ENCODE assay signal across 8 cellular contexts in genomic region chr11:2400761-2401435, GRCh38. TPM values are rescaled to one million over a fixed set of nuclear protein-coding genes. Genes with fewer than 3 reads are reported as not detected.
DNase-seq lines count a peak whose midpoint lies in the region; ATAC-seq and TF ChIP-seq lines count a peak whose summit lies in the region.

No MANE protein-coding gene starts in this region.

- TF ChIP-seq RAD21 in SK-N-SH (IDR thresholded peaks at IDR 0.05; ENCODE audit: low read length) = no peak

- H3K4me2 ChIP-seq in SK-N-SH = peak overlapping the region; percentile 99

- POLR2A ChIA-PET in SK-N-SH (lab: Yijun Ruan, JAX) = interaction anchor here (0.6 to 3.0 kb wide), 10 partner anchors 18 to 484 kb away, joined by 3 to 22 read pairs (median 4); partner anchors contain the start of genes CD81 and CDKN1C

- WGBS in SK-N-SH (ENCODE audit: low lambda C conversion rate) = 0% methylated on average over 33 of the region's 55 CpGs

- peaks cover 30% of the 10 kb centered on the region for H3K79me2 ChIP-seq in SK-N-SH (ENCODE audit: insufficient read depth)

- H3K4me1 ChIP-seq in SK-N-SH (ENCODE audit: control insufficient read depth in 1 of 2, insufficient read depth in 2 of 2, low read depth in 1 of 2, low read length in 1 of 2) = peaks cover 10 to 23% of the 10 kb centered on the region in 2 experiments; a peak in 2 of 4 replicates
- peaks cover 19% of the 10 kb centered on the region for H3K4me1 ChIP-seq in rectal smooth muscle tissue (ENCODE audit: control insufficient read depth, insufficient read depth, low read length)

- TF ChIP-seq EP300 in SK-N-SH (IDR thresholded peaks at IDR 0.05; ENCODE audit: borderline replicate concordance in 1 of 2, low read depth in 1 of 2, low read length in 1 of 2) = no peak

- peaks cover 10% of the 10 kb centered on the region for H3F3A ChIP-seq in SK-N-SH (replicated peaks; ENCODE audit: insufficient read depth)

- peak; percentile 22 for DNase-seq in activated CD4-positive, alpha-beta T cell treated with anti-CD3 and anti-CD28 coated beads for 1 hour
- no peak for DNase-seq in activated CD4-positive, alpha-beta T cell treated with anti-CD3 and anti-CD28 coated beads, Interleukin-2, amount 50 U/mL, for 48 hours
- DNase-seq in SK-N-SH = no peak
- DNase-seq in fibroblast of the aortic adventitia (ENCODE audit: low read depth) = no peak
- no peak for DNase-seq in NCI-H345 (lab: John Stamatoyannopoulos, UW)

- no peaks in the 10 kb centered on the region for H4K20me1 ChIP-seq in SK-N-SH (ENCODE audit: insufficient read depth)

- H3K9me2 ChIP-seq in SK-N-SH = no peaks in the 10 kb centered on the region

- ATAC-seq in GM19467 (IDR thresholded peaks at IDR 0.05; ENCODE audit: unreplicated experiment) (no peak), GM18867 (IDR thresholded peaks at IDR 0.05; ENCODE audit: unreplicated experiment) (no peak)

- no peaks in the 10 kb centered on the region for H3K9me3 ChIP-seq in SK-N-SH

- peaks cover 8 to 41% of the 10 kb centered on the region in 2 experiments for H3K36me3 ChIP-seq in SK-N-SH (replicated peaks in 1 of 2; ENCODE audit: control insufficient read depth in 1 of 2, insufficient read depth in 2 of 2, low read length in 1 of 2)
- peaks cover 24% of the 10 kb centered on the region for H3K36me3 ChIP-seq in rectal smooth muscle tissue (ENCODE audit: control insufficient read depth, insufficient read depth, low read length)

- H3K4me3 ChIP-seq in SK-N-SH (ENCODE audit: low read depth in 2 of 2, low read length in 1 of 2) (peak overlapping the region; percentile 99 to 100), fibroblast of the aortic adventitia (ENCODE audit: low read depth, low read length) (peak overlapping the region; percentile 94), rectal smooth muscle tissue (ENCODE audit: low read length) (peak overlapping the region; percentile 100)

- H2AFZ ChIP-seq in SK-N-SH (ENCODE audit: low read depth) = peak overlapping the region; percentile 42; the same call in 1 of the 2 replicates

- H3K27ac ChIP-seq in SK-N-SH (ENCODE audit: low read depth in 2 of 2, low read length in 1 of 2) (peak overlapping the region; percentile 84 to 91), rectal smooth muscle tissue (ENCODE audit: low read depth, low read length) (peak overlapping the region; percentile 94)

- H3K27me3 ChIP-seq in SK-N-SH (ENCODE audit: insufficient read depth) (no peaks in the 10 kb centered on the region), rectal smooth muscle tissue (ENCODE audit: control insufficient read depth, insufficient read depth, low read length) (no peaks in the 10 kb centered on the region)

- H3K9ac ChIP-seq in SK-N-SH (peak overlapping the region; percentile 98), rectal smooth muscle tissue (ENCODE audit: low read length) (peak overlapping the region; percentile 100)

- CTCF ChIA-PET in SK-N-SH (lab: Yijun Ruan, JAX) = interaction anchor here (0.5 to 9.9 kb wide), 21 partner anchors 8 to 568 kb away, joined by 3 to 166 read pairs (median 5); partner anchors contain the start of genes C11orf21, CD81 and TSPAN32

- TF ChIP-seq CTCF in SK-N-SH (IDR thresholded peaks at IDR 0.05) (no peak), fibroblast of the aortic adventitia (IDR thresholded peaks at IDR 0.05; ENCODE audit: insufficient read depth, low read length) (no peak)

TF ChIP-seq in SK-N-SH, 30 proteins besides CTCF, POLR2A, EP300 and RAD21:
- TF ChIP-seq YY1 (IDR thresholded peaks at IDR 0.05; ENCODE audit: low read depth) = peak; percentile 91
- TF ChIP-seq ZBTB33 (IDR thresholded peaks at IDR 0.05; ENCODE audit: borderline replicate concordance, low read depth) = no peak

RNA-seq across cellular contexts. Expression of gene TSSC4, which starts 0.3 kb away (rescaled TPM):
- 45.1 and 45.3 TPM in 2 replicates for polyA plus RNA-seq in SK-N-SH (2012; rRNA removed)
- 16.4 and 28.2 TPM in 2 replicates for polyA plus RNA-seq in SK-N-SH (2012; cell fraction: cytosol; rRNA removed)
- polyA plus RNA-seq in SK-N-SH (2012; cell fraction: nucleus; rRNA removed) = 77.0 and 98.8 TPM in 2 replicates
- 19.6 and 31.5 TPM in 2 replicates for total RNA-seq in fibroblast of the aortic adventitia (ENCODE audit: low replicate concordance)

RNA-seq across cellular contexts. Expression of gene CD81, which starts 23.8 kb away (rescaled TPM):
- polyA plus RNA-seq in SK-N-SH (2012; rRNA removed) = 373 and 517 TPM in 2 replicates
- 330 and 548 TPM in 2 replicates for polyA plus RNA-seq in SK-N-SH (2012; cell fraction: cytosol; rRNA removed)
- polyA plus RNA-seq in SK-N-SH (2012; cell fraction: nucleus; rRNA removed) = 422 and 433 TPM in 2 replicates
- 282 and 327 TPM in 2 replicates for total RNA-seq in fibroblast of the aortic adventitia (ENCODE audit: low replicate concordance)

RNA-seq across cellular contexts. Expression of gene TRPM5, which starts 43.4 kb away (rescaled TPM):
- not detected in 2 replicates for polyA plus RNA-seq in SK-N-SH (2012; rRNA removed)
- polyA plus RNA-seq in SK-N-SH (2012; cell fraction: cytosol; rRNA removed) = not detected in 2 replicates
- polyA plus RNA-seq in SK-N-SH (2012; cell fraction: nucleus; rRNA removed) = 0.06 and 0.07 TPM in 2 replicates
- not detected in 2 replicates for total RNA-seq in fibroblast of the aortic adventitia (ENCODE audit: low replicate concordance)

RNA-seq across cellular contexts. Expression of gene KCNQ1, which starts 43.9 kb away (rescaled TPM):
- 0.05 and 0.15 TPM in 2 replicates for polyA plus RNA-seq in SK-N-SH (2012; rRNA removed)
- 0.10 and 0.12 TPM in 2 replicates for polyA plus RNA-seq in SK-N-SH (2012; cell fraction: cytosol; rRNA removed)
- polyA plus RNA-seq in SK-N-SH (2012; cell fraction: nucleus; rRNA removed) = 0.06 and 0.40 TPM in 2 replicates
- total RNA-seq in fibroblast of the aortic adventitia (ENCODE audit: low replicate concordance) = not detected in 2 replicates
